ENCODE assay signal across 1 cellular context in genomic region chr11:70668204-70669202, GRCh38.
TF ChIP-seq lines count a peak whose summit lies in the region.

No MANE protein-coding gene starts in this region.

TF ChIP-seq in IMR-90, 13 proteins besides CTCF, POLR2A, EP300 and RAD21 (continued from another document):
- no peak for TF ChIP-seq USF2 (IDR thresholded peaks at IDR 0.05; ENCODE audit: low read depth, low read length)
- TF ChIP-seq MAFK (IDR thresholded peaks at IDR 0.05; ENCODE audit: low read depth, low read length): no peak
- no peak for TF ChIP-seq FOS (IDR thresholded peaks at IDR 0.05; ENCODE audit: low read depth, low read length)
- TF ChIP-seq RFX5 (IDR thresholded peaks at IDR 0.05; ENCODE audit: low read depth, low read length): no peak
